17 cellular contexts compared by ENCODE assay signal in the genomic region with DNA sequence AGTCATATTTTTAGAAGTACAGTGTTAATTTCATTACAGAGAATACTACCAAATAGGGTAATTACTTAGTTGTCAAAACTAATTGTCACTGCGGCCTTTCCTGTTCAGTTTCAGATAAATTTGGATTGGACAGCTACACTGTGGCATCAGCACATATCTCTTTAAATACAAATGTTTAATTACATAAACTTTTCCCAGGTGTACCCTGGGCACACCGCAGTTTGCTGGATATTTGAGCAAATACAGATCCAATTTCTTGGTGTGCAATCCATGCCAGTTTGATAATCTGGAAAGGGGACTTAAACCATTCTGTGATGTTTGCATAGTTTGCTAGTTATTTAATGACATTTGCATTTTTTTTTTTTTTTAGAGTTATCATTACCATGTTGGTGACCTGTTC. TPM values are rescaled to one million over a fixed set of nuclear protein-coding genes. Genes with fewer than 3 reads are reported as not detected.
DNase-seq lines count a peak whose midpoint lies in the region; ATAC-seq, FAIRE-seq and TF ChIP-seq lines count a peak whose summit lies in the region.
"Had no signal": no experiment of that assay in that cellular context is flagged by ENCODE, and none has a peak within 500 bp of the region (broad histone marks: within the 10 kb centered on the region; RNA-seq: fewer than 3 reads in every experiment).

No MANE protein-coding gene starts in this region.

- TF ChIP-seq RAD21 in HepG2 (CRISPR knock-in tag; IDR thresholded peaks at IDR 0.05) = no peak

- no peak overlapping the region for H3K4me2 ChIP-seq in HepG2 (ENCODE audit: low read depth, low read length)
- H3K4me2 ChIP-seq: A549 had no signal

- POLR2A ChIA-PET in HepG2 (lab: Yijun Ruan, JAX) = interaction anchor here (0.8 to 1.1 kb wide), 2 partner anchors 11 to 63 kb away, joined by 3 to 4 read pairs; no protein-coding TSS in a partner anchor
- POLR2A ChIA-PET in GM10248 (lab: Yijun Ruan, JAX) = no interaction called here

- H3K79me2 ChIP-seq in HepG2 (ENCODE audit: insufficient read depth, low read length) = peaks cover 12% of the 10 kb centered on the region

- TF ChIP-seq EP300 in HepG2 (IDR thresholded peaks at IDR 0.05; ENCODE audit: low read depth in 2 of 2, low read length in 2 of 2) = no peak
- TF ChIP-seq EP300 in HepG2 (CRISPR knock-in tag; IDR thresholded peaks at IDR 0.05; ENCODE audit: borderline replicate concordance) = no peak

- H4K20me1 ChIP-seq in HepG2 (ENCODE audit: insufficient read depth, low read length) = peaks cover 2% of the 10 kb centered on the region; the same call in 1 of the 2 replicates

- 85% methylated on average over 2 of the region's 2 CpGs for WGBS in HepG2 (ENCODE audit: low lambda C conversion rate)
- WGBS in right lobe of liver (ENCODE audit: insufficient coverage, low coverage, low lambda C conversion rate, missing lambda C conversion rate) = 68% methylated on average over 2 of the region's 2 CpGs

- H3K27ac ChIP-seq in HepG2 (ENCODE audit: extremely low read length, insufficient read depth, low read length) = no peak overlapping the region
- H3K27ac ChIP-seq in right lobe of liver = no peak overlapping the region
- no peak overlapping the region for H3K27ac ChIP-seq in brain microvascular endothelial cell
- H3K27ac ChIP-seq: A549, C4-2B, HL-60 had no signal

- peaks cover 8% of the 10 kb centered on the region; the same call in 1 of the 2 replicates for H3K4me1 ChIP-seq in HepG2 (ENCODE audit: insufficient read depth, low read length)
- H3K4me1 ChIP-seq in right lobe of liver = peaks cover 0 to 16% (median 0%) of the 10 kb centered on the region in 4 donors
- H3K4me1 ChIP-seq: BE2C had no signal

- H3K36me3 ChIP-seq in HepG2 (replicated peaks in 1 of 2; ENCODE audit: control insufficient read depth in 1 of 2, insufficient read depth in 2 of 2, low read length in 2 of 2) (peaks cover 4 to 35% of the 10 kb centered on the region in 2 experiments; a peak in 4 of 5 replicates), right lobe of liver (peaks cover 0 to 21% (median 6%) of the 10 kb centered on the region in 4 donors), brain microvascular endothelial cell (replicated peaks) (peaks cover 16% of the 10 kb centered on the region)

- H3K27me3 Mint-ChIP-seq in IgD-negative memory B cell = no peaks in the 10 kb centered on the region
- no peaks in the 10 kb centered on the region for H3K27me3 Mint-ChIP-seq in effector memory CD8-positive, alpha-beta T cell
- no peaks in the 10 kb centered on the region for H3K27me3 Mint-ChIP-seq in stimulated activated memory B cell treated with anti-CD40 and anti-IgM and Interleukin-4, amounts not matched to agents 10 μg/mL and 1 μg/mL and 100 μg/mL, for 72 hours
- H3K27me3 Mint-ChIP-seq: CD8-positive, alpha-beta memory T cell had no signal

- H3K9me3 Mint-ChIP-seq in IgD-negative memory B cell = no peaks in the 10 kb centered on the region
- H3K9me3 Mint-ChIP-seq in effector memory CD8-positive, alpha-beta T cell = no peaks in the 10 kb centered on the region
- no peaks in the 10 kb centered on the region for H3K9me3 Mint-ChIP-seq in stimulated activated memory B cell treated with anti-CD40 and anti-IgM and Interleukin-4, amounts not matched to agents 10 μg/mL and 1 μg/mL and 100 μg/mL, for 72 hours
- H3K9me3 Mint-ChIP-seq: CD8-positive, alpha-beta memory T cell; H9 had no signal

- peaks cover 3% of the 10 kb centered on the region for H3K36me3 Mint-ChIP-seq in IgD-negative memory B cell
- H3K36me3 Mint-ChIP-seq in effector memory CD8-positive, alpha-beta T cell (ENCODE audit: insufficient read depth) = peaks cover 61% of the 10 kb centered on the region
- peaks cover 41% of the 10 kb centered on the region for H3K36me3 Mint-ChIP-seq in stimulated activated memory B cell treated with anti-CD40 and anti-IgM and Interleukin-4, amounts not matched to agents 10 μg/mL and 1 μg/mL and 100 μg/mL, for 72 hours

- no peak for TF ChIP-seq POLR2A in HepG2 (IDR thresholded peaks at IDR 0.05; ENCODE audit: insufficient read depth in 1 of 2, low read depth in 2 of 2, low read length in 2 of 2)
- TF ChIP-seq POLR2A in right lobe of liver (IDR thresholded peaks at IDR 0.05) = no peak

- CTCF ChIA-PET in HepG2 (lab: Yijun Ruan, JAX; ENCODE audit: low intra/inter-chr PET ratio, low total read pairs) = no interaction called here
- CTCF ChIA-PET in GM10248 (lab: Yijun Ruan, JAX) = interaction anchor here (0.8 to 2.6 kb wide), 6 partner anchors 9 to 337 kb away, joined by 3 to 12 read pairs (median 4); partner anchors contain the start of gene ATP6V0E1

- TF ChIP-seq CTCF in HepG2 (CRISPR knock-in tag; IDR thresholded peaks at IDR 0.05) (no peak), right lobe of liver (IDR thresholded peaks at IDR 0.05) (no peak), GM10248 (IDR thresholded peaks at IDR 0.05; ENCODE audit: control extremely low read depth, extremely low read depth, low read depth, missing control alignments) (no peak), brain microvascular endothelial cell (IDR thresholded peaks at IDR 0.05; ENCODE audit: low read depth, low read length, missing control alignments) (no peak)

- intact Hi-C loops in HepG2 (cut with micrococcal nuclease; ENCODE audit: unreplicated experiment) = no loop called here
- intact Hi-C loops in right lobe of liver (cut with DNase I) = loop anchor here in 1 of 2 donors (10.0 kb wide), 1 partner anchor 50 kb away; no protein-coding TSS in a partner anchor

- no peaks in the 10 kb centered on the region for H3K9me3 ChIP-seq in HepG2 (ENCODE audit: low read length)
- H3K9me3 ChIP-seq in right lobe of liver = no peaks in the 10 kb centered on the region
- H3K9me3 ChIP-seq: A549, BE2C had no signal

- no peak overlapping the region for H2AFZ ChIP-seq in HepG2 (ENCODE audit: low read length)

- DNase-seq in HepG2 (ENCODE audit: low spot score) (no peak), right lobe of liver (no peak), GM10248 (ENCODE audit: extremely low spot score) (no peak), brain microvascular endothelial cell (no peak)
- DNase-seq in effector memory CD8-positive, alpha-beta T cell = no peak
- DNase-seq: BE2C; CD8-positive, alpha-beta memory T cell; DMS 273 treated with DMSO at 0.1 percent for 48 hours; GOT3; H9; KBM-7 had no signal

- peak; percentile 4 for FAIRE-seq in HepG2 (lab: Jason Lieb, UNC)
- FAIRE-seq: A549, GM12891 had no signal

- no peak overlapping the region for H3K4me3 Mint-ChIP-seq in IgD-negative memory B cell
- H3K4me3 Mint-ChIP-seq in effector memory CD8-positive, alpha-beta T cell = no peak overlapping the region
- no peak overlapping the region for H3K4me3 Mint-ChIP-seq in stimulated activated memory B cell treated with anti-CD40 and anti-IgM and Interleukin-4, amounts not matched to agents 10 μg/mL and 1 μg/mL and 100 μg/mL, for 72 hours
- H3K4me3 Mint-ChIP-seq: CD8-positive, alpha-beta memory T cell; H9 had no signal

- ATAC-seq in HepG2 = no peak
- no peak for ATAC-seq in right lobe of liver
- ATAC-seq in effector memory CD8-positive, alpha-beta T cell (replicated peaks) = no peak
- no peak for ATAC-seq in stimulated activated memory B cell treated with anti-CD40 and anti-IgM and Interleukin-4, amounts not matched to agents 10 μg/mL and 1 μg/mL and 100 μg/mL, for 72 hours
- ATAC-seq: A549 had no signal

- in situ Hi-C loops in HepG2 (cut with HindIII; ENCODE audit: extremely low pct_ligation_motif_present, low pct_unique_long_range_greater_than_20kb) (loop anchor here (25.0 kb wide), 2 partner anchors 293 to 568 kb away; no protein-coding TSS in a partner anchor), brain microvascular endothelial cell (cut with HindIII; ENCODE audit: low pct_ligation_motif_present, low sequenced_read_pairs) (no loop called here)

- H3K27me3 ChIP-seq in HepG2 (ENCODE audit: control insufficient read depth in 1 of 2, insufficient read depth in 2 of 2, low read length in 2 of 2) = no peaks in the 10 kb centered on the region
- H3K27me3 ChIP-seq in right lobe of liver = no peaks in the 10 kb centered on the region
- H3K27me3 ChIP-seq in brain microvascular endothelial cell (replicated peaks) = no peaks in the 10 kb centered on the region
- H3K27me3 ChIP-seq: BE2C had no signal

- H3K9ac ChIP-seq in HepG2 (ENCODE audit: insufficient read depth, low read depth, low read length) = no peak overlapping the region

- peaks cover 18 to 24% (median 22%) of the 10 kb centered on the region in 3 donors for H3K4me1 Mint-ChIP-seq in IgD-negative memory B cell
- H3K4me1 Mint-ChIP-seq in effector memory CD8-positive, alpha-beta T cell (ENCODE audit: low read depth in 2 of 2) = peaks cover 20 to 42% of the 10 kb centered on the region in 2 donors
- H3K4me1 Mint-ChIP-seq in stimulated activated memory B cell treated with anti-CD40 and anti-IgM and Interleukin-4, amounts not matched to agents 10 μg/mL and 1 μg/mL and 100 μg/mL, for 72 hours = peaks cover 37% of the 10 kb centered on the region
- H3K4me1 Mint-ChIP-seq: H9 had no signal

- BruUV-seq in HepG2 (replicated peaks; lab: Mats Ljungman, UMichigan) = no TSS peak

- peak overlapping the region in 2 of 3 donors; percentile 40 to 71 for H3K27ac Mint-ChIP-seq in IgD-negative memory B cell
- H3K27ac Mint-ChIP-seq in effector memory CD8-positive, alpha-beta T cell = peak overlapping the region; percentile 7
- peak overlapping the region; percentile 2 for H3K27ac Mint-ChIP-seq in stimulated activated memory B cell treated with anti-CD40 and anti-IgM and Interleukin-4, amounts not matched to agents 10 μg/mL and 1 μg/mL and 100 μg/mL, for 72 hours
- H3K27ac Mint-ChIP-seq: H9 had no signal

- H3K4me3 ChIP-seq in HepG2 (replicated peaks in 1 of 3; ENCODE audit: insufficient read depth in 1 of 3, low read depth in 2 of 3, low read length in 3 of 3) = no peak overlapping the region
- H3K4me3 ChIP-seq in right lobe of liver = no peak overlapping the region
- H3K4me3 ChIP-seq in brain microvascular endothelial cell (ENCODE audit: low read depth, low read length) = no peak overlapping the region
- H3K4me3 ChIP-seq: A549 had no signal

RNA-seq across cellular contexts. Expression of gene ATP6V0E1, which starts 10.8 kb away (rescaled TPM):
- total RNA-seq in HepG2 (2016; rRNA removed; fragmentation: Illumina TruSeq; extraction: Trizol) (121 and 143 TPM in 2 replicates), right lobe of liver (100 to 1,000 TPM in 5 of 6 experiments, 10 to 100 TPM in 1; 83.1 to 202 (median 116) TPM)
- total RNA-seq in HepG2 (2016; cell fraction: cytosol; rRNA removed; fragmentation: Illumina TruSeq; extraction: Trizol; ENCODE audit: low read depth) = 42.6 and 60.2 TPM in 2 replicates
- 133 and 156 TPM in 2 replicates for total RNA-seq in HepG2 (2016; cell fraction: insoluble cytoplasmic fraction; rRNA removed; fragmentation: Illumina TruSeq; extraction: Trizol)
- total RNA-seq in HepG2 (2016; cell fraction: membrane; rRNA removed; fragmentation: Illumina TruSeq; extraction: Trizol) = 107 and 116 TPM in 2 replicates
- 95.8 and 110 TPM in 2 replicates for total RNA-seq in HepG2 (2016; cell fraction: nucleus; rRNA removed; fragmentation: Illumina TruSeq; extraction: Trizol)
- polyA plus RNA-seq in HepG2 (2011; rRNA removed) (215 TPM in 2 replicates), IgD-negative memory B cell (427 TPM)
- 78.6 and 139 TPM in 2 replicates for polyA plus RNA-seq in HepG2 (2011; cell fraction: cytosol; rRNA removed)
- 23.8 and 34.6 TPM in 2 replicates for polyA plus RNA-seq in HepG2 (2011; cell fraction: nucleus; rRNA removed)
- polyA plus RNA-seq in HepG2 (2012) = 174 and 183 TPM in 2 replicates
- 84.5 and 116 TPM in 2 replicates for polyA plus RNA-seq in HepG2 (2016; cell fraction: cytosol; fragmentation: Illumina TruSeq; extraction: Trizol; ENCODE audit: low read depth)
- polyA plus RNA-seq in HepG2 (2016; cell fraction: insoluble cytoplasmic fraction; fragmentation: Illumina TruSeq; extraction: Trizol; ENCODE audit: low read depth) = 157 and 171 TPM in 2 replicates
- polyA plus RNA-seq in HepG2 (2016; cell fraction: membrane; fragmentation: Illumina TruSeq; extraction: Trizol; ENCODE audit: low read depth) = 138 and 160 TPM in 2 replicates
- 222 and 234 TPM in 2 replicates for polyA plus RNA-seq in HepG2 (2016; cell fraction: nucleus; fragmentation: Illumina TruSeq; extraction: Trizol; ENCODE audit: insufficient read depth, low read depth)
- 128 and 158 TPM in 2 replicates for polyA minus RNA-seq in HepG2 (2011; rRNA and poly(A)+ RNA removed; ENCODE audit: low replicate concordance)
- polyA minus RNA-seq in HepG2 (2011; cell fraction: cytosol; rRNA and poly(A)+ RNA removed) = 39.6 and 40.0 TPM in 2 replicates
- 19.4 and 38.8 TPM in 2 replicates for polyA minus RNA-seq in HepG2 (2011; cell fraction: nucleus; rRNA and poly(A)+ RNA removed)

RNA-seq across cellular contexts. Expression of gene RPL26L1, which starts 35.2 kb away (rescaled TPM):
- total RNA-seq in HepG2 (2016; rRNA removed; fragmentation: Illumina TruSeq; extraction: Trizol) (83.6 and 107 TPM in 2 replicates), right lobe of liver (10 to 100 TPM; 14.2 to 33.4 (median 19.2) TPM)
- 33.3 and 37.4 TPM in 2 replicates for total RNA-seq in HepG2 (2016; cell fraction: cytosol; rRNA removed; fragmentation: Illumina TruSeq; extraction: Trizol; ENCODE audit: low read depth)
- 76.9 and 117 TPM in 2 replicates for total RNA-seq in HepG2 (2016; cell fraction: insoluble cytoplasmic fraction; rRNA removed; fragmentation: Illumina TruSeq; extraction: Trizol)
- 30.1 and 30.8 TPM in 2 replicates for total RNA-seq in HepG2 (2016; cell fraction: membrane; rRNA removed; fragmentation: Illumina TruSeq; extraction: Trizol)
- total RNA-seq in HepG2 (2016; cell fraction: nucleus; rRNA removed; fragmentation: Illumina TruSeq; extraction: Trizol) = 29.9 and 31.6 TPM in 2 replicates
- polyA plus RNA-seq in HepG2 (2011; rRNA removed) (60.0 and 61.2 TPM in 2 replicates), IgD-negative memory B cell (27.9 TPM)
- 63.1 and 67.2 TPM in 2 replicates for polyA plus RNA-seq in HepG2 (2011; cell fraction: cytosol; rRNA removed)
- polyA plus RNA-seq in HepG2 (2011; cell fraction: nucleus; rRNA removed) = 19.5 and 21.3 TPM in 2 replicates
- polyA plus RNA-seq in HepG2 (2012) = 45.5 and 54.3 TPM in 2 replicates
- 32.2 and 38.5 TPM in 2 replicates for polyA plus RNA-seq in HepG2 (2016; cell fraction: cytosol; fragmentation: Illumina TruSeq; extraction: Trizol; ENCODE audit: low read depth)
- 125 and 151 TPM in 2 replicates for polyA plus RNA-seq in HepG2 (2016; cell fraction: insoluble cytoplasmic fraction; fragmentation: Illumina TruSeq; extraction: Trizol; ENCODE audit: low read depth)
- 30.7 and 36.9 TPM in 2 replicates for polyA plus RNA-seq in HepG2 (2016; cell fraction: membrane; fragmentation: Illumina TruSeq; extraction: Trizol; ENCODE audit: low read depth)
- 58.3 and 63.6 TPM in 2 replicates for polyA plus RNA-seq in HepG2 (2016; cell fraction: nucleus; fragmentation: Illumina TruSeq; extraction: Trizol; ENCODE audit: insufficient read depth, low read depth)
- polyA minus RNA-seq in HepG2 (2011; rRNA and poly(A)+ RNA removed; ENCODE audit: low replicate concordance) = 31.1 and 88.5 TPM in 2 replicates
- 12.4 and 13.4 TPM in 2 replicates for polyA minus RNA-seq in HepG2 (2011; cell fraction: cytosol; rRNA and poly(A)+ RNA removed)
- 6.7 and 7.5 TPM in 2 replicates for polyA minus RNA-seq in HepG2 (2011; cell fraction: nucleus; rRNA and poly(A)+ RNA removed)

Comparison
In these comparisons a context has a peak if more than half of its experiments do, and no peak if none do; other contexts are left out.
1. H3K27ac Mint-ChIP-seq: peak in every context shown above with its lines; median percentile 56 in IgD-negative memory B cell; 7 in effector memory CD8-positive, alpha-beta T cell; 2 in stimulated activated memory B cell treated with anti-CD40 and anti-IgM and Interleukin-4, amounts not matched to agents 10 μg/mL and 1 μg/mL and 100 μg/mL, for 72 hours.